ENCODE assay signal across 8 cellular contexts in genomic region chr17:57357830-57358426, GRCh38.
DNase-seq lines count a peak whose midpoint lies in the region; ATAC-seq and TF ChIP-seq lines count a peak whose summit lies in the region.

No MANE protein-coding gene starts in this region.

- POLR2A ChIA-PET in RWPE1 (lab: Yijun Ruan, JAX; ENCODE audit: low non-redundant PET), result no interaction called here

- peak overlapping the region; percentile 96 to 97 (median 96) for H3K27ac Mint-ChIP-seq in nephron

- H3K27me3 Mint-ChIP-seq in nephron (ENCODE audit: low read depth), result peaks cover 8% of the 10 kb centered on the region

- CTCF ChIA-PET in RWPE1 (lab: Yijun Ruan, JAX), result interaction anchor here (1.6 kb wide), 1 partner anchor 115 kb away, joined by 5 read pairs; no protein-coding TSS in a partner anchor

- no peak for TF ChIP-seq CTCF in RWPE1 (conservative IDR thresholded peaks at IDR 0.05; ENCODE audit: low read depth)
- no peak for TF ChIP-seq CTCF in nephron (IDR thresholded peaks at IDR 0.05; ENCODE audit: unreplicated experiment in 3 of 3)

- peaks cover 9% of the 10 kb centered on the region for H3K36me3 Mint-ChIP-seq in nephron (ENCODE audit: low read depth)

- H3K27ac ChIP-seq in RWPE1, result no peak overlapping the region

- DNase-seq in RWPE1 (ENCODE audit: low spot score) (peak; percentile 48), COLO829 (ENCODE audit: low spot score) (no peak), A172 (ENCODE audit: low spot score) (no peak), NCI-H2196 treated with DMSO at 0.1 percent for 48 hours (lab: John Stamatoyannopoulos, UW; ENCODE audit: unreplicated experiment) (no peak), NCI-H2171 (lab: John Stamatoyannopoulos, UW) (no peak)

- ATAC-seq in GM18508 (IDR thresholded peaks at IDR 0.05; ENCODE audit: insufficient read depth, unreplicated experiment) (peak; percentile 41), GM21825 (IDR thresholded peaks at IDR 0.05; ENCODE audit: unreplicated experiment) (peak; percentile 50)

- no peaks in the 10 kb centered on the region for H3K9me3 Mint-ChIP-seq in nephron

- H3K4me3 Mint-ChIP-seq in nephron, result no peak overlapping the region

- H3K4me1 Mint-ChIP-seq in nephron, result peaks cover 25% of the 10 kb centered on the region
